1 cellular context compared by ENCODE assay signal in the genomic region with DNA sequence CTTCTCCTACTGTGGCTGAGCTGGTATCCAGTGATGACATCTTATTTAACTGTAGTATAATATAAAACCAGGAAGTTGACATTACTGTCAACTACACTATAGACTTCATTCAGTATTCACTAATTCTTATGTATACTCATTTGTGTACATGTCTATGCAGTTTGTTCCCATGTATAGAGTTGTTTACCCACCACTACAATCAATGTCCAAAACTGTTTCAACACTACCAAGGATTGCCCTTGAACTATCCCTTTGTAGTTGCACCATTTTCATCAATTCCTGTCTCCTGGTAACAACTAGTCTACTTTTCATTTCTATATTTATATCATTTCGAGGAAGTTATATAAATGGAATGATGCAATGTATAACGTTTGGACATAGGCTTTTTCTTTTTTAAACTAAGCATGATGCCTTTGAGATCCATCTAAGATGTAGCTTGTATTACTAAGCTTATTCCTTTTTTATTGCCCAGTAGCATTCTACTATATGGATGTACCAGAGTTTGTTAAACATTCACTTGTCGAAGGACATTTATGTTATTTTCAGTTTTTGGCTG.
TF ChIP-seq lines count a peak whose summit lies in the region.

No MANE protein-coding gene starts in this region.

TF ChIP-seq in HepG2, 621 proteins besides CTCF, POLR2A, EP300 and RAD21 (continued from another document and continues in another):
- TF ChIP-seq KIAA2018 (CRISPR knock-in tag; IDR thresholded peaks at IDR 0.05; ENCODE audit: borderline replicate concordance) = no peak
- no peak for TF ChIP-seq REPIN1 (CRISPR knock-in tag; IDR thresholded peaks at IDR 0.05; ENCODE audit: borderline replicate concordance, low read depth)
- peak in 1 of 2 experiments; percentile 38; a peak in 1 of 4 replicates for TF ChIP-seq KLF16 (CRISPR knock-in tag; IDR thresholded peaks at IDR 0.05)
- TF ChIP-seq ZNF333 (CRISPR knock-in tag; IDR thresholded peaks at IDR 0.05; ENCODE audit: borderline replicate concordance) = no peak
- TF ChIP-seq TFE3 (CRISPR knock-in tag; IDR thresholded peaks at IDR 0.05) = no peak
- TF ChIP-seq RARA (CRISPR knock-in tag; IDR thresholded peaks at IDR 0.05) = peak; percentile 94
- TF ChIP-seq MAF1 (CRISPR knock-in tag; IDR thresholded peaks at IDR 0.05; ENCODE audit: borderline replicate concordance) = no peak
- peak; percentile 70 for TF ChIP-seq MEF2D (CRISPR knock-in tag; IDR thresholded peaks at IDR 0.05)
- no peak for TF ChIP-seq ZNF687 (CRISPR knock-in tag; IDR thresholded peaks at IDR 0.05)
- TF ChIP-seq RBAK (CRISPR knock-in tag; IDR thresholded peaks at IDR 0.05) = no peak
- peak; percentile 96 for TF ChIP-seq FOXA3 (CRISPR knock-in tag; IDR thresholded peaks at IDR 0.05)
- peak; percentile 65; the same call in 1 of the 2 replicates for TF ChIP-seq ZNF589 (CRISPR knock-in tag; conservative IDR thresholded peaks at IDR 0.05)
- TF ChIP-seq SRF (IDR thresholded peaks at IDR 0.05; ENCODE audit: low read depth, low read length) = peak; percentile 55
- TF ChIP-seq SKI (IDR thresholded peaks at IDR 0.05; ENCODE audit: partially characterized antibody) = peak; percentile 98
- TF ChIP-seq, protein P1, sequence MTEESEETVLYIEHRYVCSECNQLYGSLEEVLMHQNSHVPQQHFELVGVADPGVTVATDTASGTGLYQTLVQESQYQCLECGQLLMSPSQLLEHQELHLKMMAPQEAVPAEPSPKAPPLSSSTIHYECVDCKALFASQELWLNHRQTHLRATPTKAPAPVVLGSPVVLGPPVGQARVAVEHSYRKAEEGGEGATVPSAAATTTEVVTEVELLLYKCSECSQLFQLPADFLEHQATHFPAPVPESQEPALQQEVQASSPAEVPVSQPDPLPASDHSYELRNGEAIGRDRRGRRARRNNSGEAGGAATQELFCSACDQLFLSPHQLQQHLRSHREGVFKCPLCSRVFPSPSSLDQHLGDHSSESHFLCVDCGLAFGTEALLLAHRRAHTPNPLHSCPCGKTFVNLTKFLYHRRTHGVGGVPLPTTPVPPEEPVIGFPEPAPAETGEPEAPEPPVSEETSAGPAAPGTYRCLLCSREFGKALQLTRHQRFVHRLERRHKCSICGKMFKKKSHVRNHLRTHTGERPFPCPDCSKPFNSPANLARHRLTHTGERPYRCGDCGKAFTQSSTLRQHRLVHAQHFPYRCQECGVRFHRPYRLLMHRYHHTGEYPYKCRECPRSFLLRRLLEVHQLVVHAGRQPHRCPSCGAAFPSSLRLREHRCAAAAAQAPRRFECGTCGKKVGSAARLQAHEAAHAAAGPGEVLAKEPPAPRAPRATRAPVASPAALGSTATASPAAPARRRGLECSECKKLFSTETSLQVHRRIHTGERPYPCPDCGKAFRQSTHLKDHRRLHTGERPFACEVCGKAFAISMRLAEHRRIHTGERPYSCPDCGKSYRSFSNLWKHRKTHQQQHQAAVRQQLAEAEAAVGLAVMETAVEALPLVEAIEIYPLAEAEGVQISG (CRISPR knock-in tag; IDR thresholded peaks at IDR 0.05) = no peak
- TF ChIP-seq ZBTB3 (CRISPR knock-in tag; IDR thresholded peaks at IDR 0.05; ENCODE audit: borderline replicate concordance, low read depth) = no peak
- no peak for TF ChIP-seq ZNF597 (CRISPR knock-in tag; IDR thresholded peaks at IDR 0.05)
- TF ChIP-seq ZNF558 (CRISPR knock-in tag; IDR thresholded peaks at IDR 0.05; ENCODE audit: borderline replicate concordance) = no peak
- no peak for TF ChIP-seq TRIM22 (IDR thresholded peaks at IDR 0.05)
- no peak for TF ChIP-seq ZNF619 (CRISPR knock-in tag; IDR thresholded peaks at IDR 0.05)
- TF ChIP-seq GABPA (IDR thresholded peaks at IDR 0.05; ENCODE audit: low read depth, low read length) = no peak
- peak; percentile 16; the same call in 1 of the 2 replicates for TF ChIP-seq GABPA (CRISPR knock-in tag; IDR thresholded peaks at IDR 0.05; ENCODE audit: low read depth)
- TF ChIP-seq KDM2A (CRISPR knock-in tag; IDR thresholded peaks at IDR 0.05; ENCODE audit: borderline replicate concordance, low read depth) = no peak
- no peak for TF ChIP-seq RBM22 (optimal IDR thresholded peaks at IDR 0.05; ENCODE audit: low read length)
- TF ChIP-seq, protein P2, sequence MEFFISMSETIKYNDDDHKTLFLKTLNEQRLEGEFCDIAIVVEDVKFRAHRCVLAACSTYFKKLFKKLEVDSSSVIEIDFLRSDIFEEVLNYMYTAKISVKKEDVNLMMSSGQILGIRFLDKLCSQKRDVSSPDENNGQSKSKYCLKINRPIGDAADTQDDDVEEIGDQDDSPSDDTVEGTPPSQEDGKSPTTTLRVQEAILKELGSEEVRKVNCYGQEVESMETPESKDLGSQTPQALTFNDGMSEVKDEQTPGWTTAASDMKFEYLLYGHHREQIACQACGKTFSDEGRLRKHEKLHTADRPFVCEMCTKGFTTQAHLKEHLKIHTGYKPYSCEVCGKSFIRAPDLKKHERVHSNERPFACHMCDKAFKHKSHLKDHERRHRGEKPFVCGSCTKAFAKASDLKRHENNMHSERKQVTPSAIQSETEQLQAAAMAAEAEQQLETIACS (CRISPR knock-in tag; IDR thresholded peaks at IDR 0.05) = no peak
- no peak for TF ChIP-seq PHB2 (IDR thresholded peaks at IDR 0.05; ENCODE audit: partially characterized antibody)
- TF ChIP-seq ZNF773 (CRISPR knock-in tag; IDR thresholded peaks at IDR 0.05; ENCODE audit: borderline replicate concordance) = no peak
- peak; percentile 99 for TF ChIP-seq FOXP1 (IDR thresholded peaks at IDR 0.05)
- peak; percentile 98 for TF ChIP-seq FOXP1 (CRISPR knock-in tag; IDR thresholded peaks at IDR 0.05)
- no peak for TF ChIP-seq ADNP (CRISPR knock-in tag; IDR thresholded peaks at IDR 0.05)
- TF ChIP-seq ZNF329 (CRISPR knock-in tag; IDR thresholded peaks at IDR 0.05; ENCODE audit: low read depth) = no peak
- no peak for TF ChIP-seq NPAS2 (CRISPR knock-in tag; IDR thresholded peaks at IDR 0.05; ENCODE audit: borderline replicate concordance)
- TF ChIP-seq PPARG (CRISPR knock-in tag; conservative IDR thresholded peaks at IDR 0.05) = peak; percentile 82
- TF ChIP-seq NFYC (CRISPR knock-in tag; IDR thresholded peaks at IDR 0.05) = no peak
- TF ChIP-seq SP4 (CRISPR knock-in tag; IDR thresholded peaks at IDR 0.05) = no peak
- TF ChIP-seq NFYB (CRISPR knock-in tag; IDR thresholded peaks at IDR 0.05) = no peak
- no peak for TF ChIP-seq SP1 (IDR thresholded peaks at IDR 0.05)
- no peak for TF ChIP-seq SP1 (CRISPR knock-in tag; IDR thresholded peaks at IDR 0.05)
- no peak for TF ChIP-seq FOXC1 (CRISPR knock-in tag; IDR thresholded peaks at IDR 0.05; ENCODE audit: borderline replicate concordance)
- TF ChIP-seq ZNF737 (CRISPR knock-in tag; IDR thresholded peaks at IDR 0.05; ENCODE audit: borderline replicate concordance) = no peak
